ENCODE assay signal across 8 cellular contexts in the genomic region with DNA sequence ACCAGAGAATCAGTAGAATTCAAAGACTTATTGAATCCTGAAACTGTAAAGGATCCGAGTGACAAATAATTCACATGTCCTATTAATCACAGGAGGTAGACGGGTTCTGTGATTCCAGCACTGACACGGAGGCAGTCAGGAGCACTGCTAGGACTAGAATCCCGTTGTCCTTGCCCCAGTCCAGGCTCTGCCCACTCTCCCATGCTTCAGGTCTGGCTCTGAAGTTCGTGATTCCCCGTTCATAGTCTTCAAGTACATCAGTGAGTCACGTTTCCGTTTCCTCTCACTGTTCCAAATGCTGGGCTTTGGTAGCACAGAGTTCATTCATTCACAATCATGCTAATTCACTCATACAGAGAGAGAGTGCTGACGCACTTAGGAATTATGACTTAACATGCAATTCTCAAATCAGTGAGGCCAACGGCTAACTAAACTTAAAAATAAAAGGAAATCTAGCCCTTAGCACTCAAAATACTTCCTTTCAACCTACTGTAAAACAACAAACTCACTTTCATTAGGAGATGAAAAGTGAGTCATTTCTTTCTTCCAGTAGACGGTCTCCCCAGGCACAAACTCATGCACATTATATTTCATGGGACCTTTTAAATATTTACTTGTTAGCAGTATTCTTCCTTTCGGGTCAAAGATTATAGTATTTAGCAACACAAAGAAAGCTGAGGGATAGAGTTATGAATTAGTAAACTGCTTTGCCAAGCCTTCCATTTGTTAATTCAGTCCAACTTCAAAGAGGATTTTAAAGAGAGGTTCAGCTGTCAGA.
DNase-seq lines count a peak whose midpoint lies in the region; TF ChIP-seq lines count a peak whose summit lies in the region.

No MANE protein-coding gene starts in this region.

- H3K4me3 Mint-ChIP-seq in activated CD4-positive, alpha-beta memory T cell treated with anti-CD3 and anti-CD28 coated beads, Interleukin-2, amount 10 ng/mL, durations not matched to agents 7 days and 5 days: peak overlapping the region; percentile 48

- H3K9me3 Mint-ChIP-seq in activated CD4-positive, alpha-beta memory T cell treated with anti-CD3 and anti-CD28 coated beads, Interleukin-2, amount 10 ng/mL, durations not matched to agents 7 days and 5 days: no peaks in the 10 kb centered on the region

- peak overlapping the region; percentile 55 for H3K27ac Mint-ChIP-seq in activated CD4-positive, alpha-beta memory T cell treated with anti-CD3 and anti-CD28 coated beads, Interleukin-2, amount 10 ng/mL, durations not matched to agents 7 days and 5 days

- in situ Hi-C loops in GM13977 (cut with MboI; ENCODE audit: low pct_unique_long_range_greater_than_20kb, low sequenced_read_pairs, unreplicated experiment): no loop called here

- peaks cover 10% of the 10 kb centered on the region for H3K79me2 ChIP-seq in osteoblast (ENCODE audit: insufficient read depth, low read length)

- H3K27ac ChIP-seq in osteoblast (ENCODE audit: low read depth, low read length): peak overlapping the region; percentile 97

- H3K27me3 ChIP-seq in osteoblast (ENCODE audit: insufficient read depth, low read length): no peaks in the 10 kb centered on the region

- H4K20me1 ChIP-seq in osteoblast (ENCODE audit: insufficient read depth, low read length): no peaks in the 10 kb centered on the region

- peak overlapping the region; percentile 88 for H3K4me2 ChIP-seq in osteoblast (ENCODE audit: insufficient read depth, low read length)

- peaks cover 33% of the 10 kb centered on the region for H3K4me1 ChIP-seq in osteoblast (ENCODE audit: insufficient read depth, low read length)

- peak overlapping the region; percentile 38 for H3K4me3 ChIP-seq in fibroblast of mammary gland (ENCODE audit: control insufficient read depth, low read depth, low read length)
- H3K4me3 ChIP-seq in osteoblast (ENCODE audit: insufficient read depth, low read length): peak overlapping the region; percentile 62

- CTCF ChIA-PET in activated CD4-positive, alpha-beta memory T cell treated with anti-CD3 and anti-CD28 coated beads, Interleukin-2, amount 10 ng/mL, durations not matched to agents 7 days and 5 days (lab: Charles Lee): interaction anchor here (0.9 to 5.9 kb wide), 3 partner anchors 145 to 172 kb away, joined by 4 to 71 read pairs (median 5); no protein-coding TSS in a partner anchor

- no peak for TF ChIP-seq CTCF in GM13977 (IDR thresholded peaks at IDR 0.05; ENCODE audit: extremely low read depth, insufficient read depth, missing control alignments)
- TF ChIP-seq CTCF in fibroblast of mammary gland (conservative IDR thresholded peaks at IDR 0.05; ENCODE audit: control insufficient read depth, insufficient read depth, low read depth, low read length): no peak
- TF ChIP-seq CTCF in osteoblast (IDR thresholded peaks at IDR 0.05; ENCODE audit: extremely low read depth, low read depth, low read length): no peak

- peaks cover 2% of the 10 kb centered on the region for H3K27me3 Mint-ChIP-seq in activated CD4-positive, alpha-beta memory T cell treated with anti-CD3 and anti-CD28 coated beads, Interleukin-2, amount 10 ng/mL, durations not matched to agents 7 days and 5 days

- H3K9me3 ChIP-seq in osteoblast (ENCODE audit: low read depth, low read length): no peaks in the 10 kb centered on the region

- H3K4me1 Mint-ChIP-seq in activated CD4-positive, alpha-beta memory T cell treated with anti-CD3 and anti-CD28 coated beads, Interleukin-2, amount 10 ng/mL, durations not matched to agents 7 days and 5 days: peaks cover 37% of the 10 kb centered on the region

- DNase-seq in GM13977 (ENCODE audit: low spot score) (peak; percentile 46), HCEC 1CT (peak; percentile 95), M059J (ENCODE audit: low read depth) (peak; percentile 99), fibroblast of mammary gland (ENCODE audit: low read depth) (peak; percentile 99), osteoblast (ENCODE audit: insufficient read length, low spot score, missing footprints) (peak; percentile 85), NCI-H146 treated with DMSO at 0.1 percent for 48 hours (lab: John Stamatoyannopoulos, UW; ENCODE audit: unreplicated experiment) (no peak), HUDEP-2 (lab: John Stamatoyannopoulos, UW; ENCODE audit: unreplicated experiment in 76 of 76) (no peak)
- DNase-seq in activated CD4-positive, alpha-beta memory T cell treated with anti-CD3 and anti-CD28 coated beads, Interleukin-2, amount 10 ng/mL, durations not matched to agents 7 days and 5 days: peak; percentile 37

- H3K36me3 ChIP-seq in osteoblast (ENCODE audit: insufficient read depth, low read length): no peaks in the 10 kb centered on the region

- H2AFZ ChIP-seq in osteoblast (ENCODE audit: low read length): peak overlapping the region; percentile 88

- H3K36me3 Mint-ChIP-seq in activated CD4-positive, alpha-beta memory T cell treated with anti-CD3 and anti-CD28 coated beads, Interleukin-2, amount 10 ng/mL, durations not matched to agents 7 days and 5 days (ENCODE audit: low read depth): no peaks in the 10 kb centered on the region

- POLR2A ChIA-PET in activated CD4-positive, alpha-beta memory T cell treated with anti-CD3 and anti-CD28 coated beads, Interleukin-2, amount 10 ng/mL, durations not matched to agents 7 days and 5 days (lab: Charles Lee): no interaction called here

Comparison
In these comparisons a context has a peak if more than half of its experiments do, and no peak if none do; other contexts are left out.
1. DNase-seq: peak in GM13977 (single experiment), HCEC 1CT (single experiment), M059J (single experiment), activated CD4-positive, alpha-beta memory T cell treated with anti-CD3 and anti-CD28 coated beads, Interleukin-2, amount 10 ng/mL, durations not matched to agents 7 days and 5 days (single experiment), fibroblast of mammary gland (single experiment) and osteoblast (single experiment); none in NCI-H146 treated with DMSO at 0.1 percent for 48 hours (single experiment) and HUDEP-2 (0 of 76).